Comparison of ENCODE assay signal across 27 cellular contexts in the genomic region with DNA sequence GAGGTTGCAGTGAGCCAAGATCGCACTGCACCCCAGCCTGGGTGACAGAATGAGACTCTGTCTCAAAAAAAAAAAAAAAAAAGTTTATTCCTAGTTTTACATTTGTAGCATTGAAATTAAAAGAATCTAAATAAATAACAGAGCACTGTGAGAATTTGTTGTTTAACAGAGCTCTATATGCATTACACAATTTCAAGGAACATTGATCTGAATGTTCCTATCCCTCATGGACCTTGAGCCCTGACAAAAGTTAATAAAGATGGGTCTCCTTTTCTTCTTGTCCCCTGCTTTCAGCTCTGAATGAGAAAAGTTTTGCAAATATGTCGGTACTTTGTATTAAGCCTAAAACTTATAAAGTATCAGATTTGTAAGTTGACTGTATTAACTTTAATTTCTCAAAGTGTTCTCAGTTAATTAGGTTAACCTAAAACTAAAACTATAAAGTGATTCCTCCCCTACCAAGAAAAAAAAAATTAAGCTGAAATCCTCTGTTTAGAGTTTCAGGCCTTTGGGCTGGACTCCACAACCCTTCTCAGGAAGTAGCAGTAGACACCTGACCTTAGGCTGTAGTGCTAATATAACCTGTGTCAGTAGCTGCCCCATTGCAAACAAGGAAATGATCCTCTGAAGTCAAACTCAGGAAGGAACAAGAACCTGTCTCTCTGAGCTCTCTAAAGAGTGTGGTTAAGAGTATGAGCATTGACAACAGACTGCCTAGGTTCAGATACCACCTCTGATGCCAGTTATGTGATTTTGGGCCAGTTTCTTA.
"Had no signal": no experiment of that assay in that cellular context is flagged by ENCODE, and none has a peak within 500 bp of the region (broad histone marks: within the 10 kb centered on the region; RNA-seq: fewer than 3 reads in every experiment).

No MANE protein-coding gene starts in this region.

- H3K36me3 Mint-ChIP-seq: natural killer cell had no signal

- H3K4me3 Mint-ChIP-seq: immature natural killer cell; natural killer cell; stimulated activated naive B cell treated with anti-CD40 and anti-IgM and Interleukin-4, amounts not matched to agents 10 μg/mL and 1 μg/mL and 100 μg/mL, for 72 hours; stimulated activated naive CD8-positive, alpha-beta T cell treated with anti-CD3 and anti-CD28 coated beads, Interleukin-15, Interleukin-2, amounts not matched to agents 100 ng/mL and 50 ng/mL, for 24 hours had no signal

- H3K27ac Mint-ChIP-seq: immature natural killer cell; natural killer cell; stimulated activated naive B cell treated with anti-CD40 and anti-IgM and Interleukin-4, amounts not matched to agents 10 μg/mL and 1 μg/mL and 100 μg/mL, for 72 hours; stimulated activated naive CD8-positive, alpha-beta T cell treated with anti-CD3 and anti-CD28 coated beads, Interleukin-15, Interleukin-2, amounts not matched to agents 100 ng/mL and 50 ng/mL, for 24 hours had no signal

- H3K9me3 Mint-ChIP-seq: natural killer cell had no signal

- H3K36me3 ChIP-seq: esophagus muscularis mucosa, heart right ventricle, lower lobe of right lung, ovary, spleen, thoracic aorta, tibial nerve, upper lobe of left lung had no signal

- H3K9me3 ChIP-seq: psoas muscle had no signal

- H3K4me1 ChIP-seq: esophagus muscularis mucosa, lower lobe of right lung, psoas muscle, tibial nerve, upper lobe of left lung had no signal

- H3K27ac ChIP-seq: dorsolateral prefrontal cortex, esophagus muscularis mucosa, heart right ventricle, lower lobe of right lung, ovary, psoas muscle, skin epidermis, spleen, thoracic aorta, tibial nerve, upper lobe of left lung had no signal

- H3K27me3 ChIP-seq: dorsolateral prefrontal cortex, esophagus muscularis mucosa, heart right ventricle, ovary, tibial nerve, upper lobe of left lung had no signal

- H3K4me3 ChIP-seq: dorsolateral prefrontal cortex, esophagus muscularis mucosa, heart right ventricle, lower lobe of right lung, ovary, psoas muscle, skin epidermis, spleen, thoracic aorta, tibial nerve, upper lobe of left lung had no signal

- ATAC-seq: heart right ventricle, left ventricle myocardium superior, lower lobe of right lung, natural killer cell, psoas muscle had no signal

- DNase-seq: dorsolateral prefrontal cortex; effector CD4-positive, alpha-beta T cell; foreskin melanocyte; glutamatergic neuron; heart right ventricle; hypothalamus; immature natural killer cell; islet precursor cell; kidney glomerular epithelial cell; left colon; left ventricle myocardium superior; lower lobe of right lung; natural killer cell; occipital lobe; ovary; psoas muscle; right cardiac atrium; spleen; stimulated activated CD4-positive, alpha-beta T cell treated with anti-CD3 and anti-CD28 coated beads, Interleukin-15, amount 100 ng/mL, for 24 hours; stimulated activated CD4-positive, alpha-beta T cell treated with anti-CD3 and anti-CD28 coated beads, Interleukin-2, amount 100 ng/mL, for 48 hours; stimulated activated naive B cell treated with anti-CD40 and anti-IgM and Interleukin-4, amounts not matched to agents 10 μg/mL and 1 μg/mL and 100 μg/mL, for 72 hours had no signal
